8 cellular contexts compared by ENCODE assay signal in genomic region chr9:129383415-129384088, GRCh38.
A peak's percentile ranks its signal among the peaks of the same experiment; 100 is the strongest.
DNase-seq lines count a peak whose midpoint lies in the region; ATAC-seq and TF ChIP-seq lines count a peak whose summit lies in the region.

No MANE protein-coding gene starts in this region.

- CTCF ChIA-PET in BJ (lab: Yijun Ruan, JAX), result interaction anchor here (0.7 to 1.7 kb wide), 3 partner anchors 112 to 213 kb away, joined by 3 read pairs; no protein-coding TSS in a partner anchor

- H3K4me2 ChIP-seq in smooth muscle cell, result peak overlapping the region; percentile 96

- no peaks in the 10 kb centered on the region for H3K79me2 ChIP-seq in smooth muscle cell (ENCODE audit: low read depth)

- H4K20me1 ChIP-seq in smooth muscle cell (ENCODE audit: low read depth), result no peaks in the 10 kb centered on the region

- TF ChIP-seq CTCF in BJ (IDR thresholded peaks at IDR 0.05; ENCODE audit: insufficient read depth, low read depth, low read length) (0 out of 2 replicates have a peak, but pooled peaks have one; percentile 1), WI38 (IDR thresholded peaks at IDR 0.05; ENCODE audit: low read depth, low read length) (no peak), breast epithelium (IDR thresholded peaks at IDR 0.05) (no peak), smooth muscle cell (IDR thresholded peaks at IDR 0.05; ENCODE audit: borderline replicate concordance, insufficient read depth, poor library complexity, severe bottlenecking) (no peak)

- peaks cover 10% of the 10 kb centered on the region for H3F3A ChIP-seq in smooth muscle cell (ENCODE audit: low read depth)

- peak; percentile 6 for TF ChIP-seq POLR2A in breast epithelium (IDR thresholded peaks at IDR 0.05)

- H3K4me1 ChIP-seq in breast epithelium, result peaks cover 0 to 8% of the 10 kb centered on the region in 2 donors
- peaks cover 16% of the 10 kb centered on the region for H3K4me1 ChIP-seq in smooth muscle cell (ENCODE audit: low read depth)

- POLR2A ChIA-PET in BJ (lab: Charles Lee), result interaction anchor here (0.6 kb wide), 1 partner anchor 31 kb away, joined by 3 read pairs; no protein-coding TSS in a partner anchor

- intact Hi-C loops in breast epithelium (cut with DNase I; ENCODE audit: low total_unique reads), result no loop called here

- peak overlapping the region; percentile 95 for H2AFZ ChIP-seq in smooth muscle cell (ENCODE audit: low read depth)

- 3% methylated on average over 65 of the region's 72 CpGs for WGBS in smooth muscle cell (ENCODE audit: low lambda C conversion rate)

- ATAC-seq in GM19395 (IDR thresholded peaks at IDR 0.05; ENCODE audit: unreplicated experiment), result peak; percentile 82

- H3K27me3 ChIP-seq in BJ (ENCODE audit: control insufficient read depth, insufficient read depth, low read length) (0 out of 2 replicates have a peak, but pooled peaks cover 1% of the 10 kb centered on the region), MG63 (no peaks in the 10 kb centered on the region), breast epithelium (no peaks in the 10 kb centered on the region), smooth muscle cell (ENCODE audit: low read depth) (no peaks in the 10 kb centered on the region)

- H3K4me3 ChIP-seq in BJ (ENCODE audit: low read depth, low read length), result peak overlapping the region; percentile 39
- peak overlapping the region; percentile 35 for H3K4me3 ChIP-seq in MG63
- H3K4me3 ChIP-seq in WI38 (ENCODE audit: low read depth, low read length), result peak overlapping the region; percentile 43
- H3K4me3 ChIP-seq in breast epithelium, result peak overlapping the region; percentile 48 to 83 (median 64)
- H3K4me3 ChIP-seq in smooth muscle cell, result peak overlapping the region; percentile 60

- no peaks in the 10 kb centered on the region for H3K9me3 ChIP-seq in MG63
- H3K9me3 ChIP-seq in breast epithelium, result no peaks in the 10 kb centered on the region
- H3K9me3 ChIP-seq in smooth muscle cell (replicated peaks; ENCODE audit: low read depth), result no peaks in the 10 kb centered on the region

- H3K27ac ChIP-seq in breast epithelium (peak overlapping the region; percentile 98 to 99), smooth muscle cell (ENCODE audit: low read depth) (peak overlapping the region; percentile 65)

- DNase-seq in BJ (ENCODE audit: low read depth) (peak; percentile 10), MG63 (peak; percentile 73), breast epithelium (ENCODE audit: low spot score in 2 of 2) (peak; percentile 78 to 80), iPS-NIHi7 (ENCODE audit: extremely low spot score) (peak; percentile 64), smooth muscle cell (lab: John Stamatoyannopoulos, UW; ENCODE audit: unreplicated experiment) (peak; percentile 15), cortex of kidney (lab: John Stamatoyannopoulos, UW) (no peak)

- peak overlapping the region; percentile 52 for H3K9ac ChIP-seq in smooth muscle cell (ENCODE audit: low read depth)

- H3K36me3 ChIP-seq in BJ (ENCODE audit: control insufficient read depth, insufficient read depth, low read length) (no peaks in the 10 kb centered on the region), MG63 (no peaks in the 10 kb centered on the region), breast epithelium (no peaks in the 10 kb centered on the region), smooth muscle cell (ENCODE audit: low read depth) (no peaks in the 10 kb centered on the region)
